8 cellular contexts compared by ENCODE assay signal in the genomic region with DNA sequence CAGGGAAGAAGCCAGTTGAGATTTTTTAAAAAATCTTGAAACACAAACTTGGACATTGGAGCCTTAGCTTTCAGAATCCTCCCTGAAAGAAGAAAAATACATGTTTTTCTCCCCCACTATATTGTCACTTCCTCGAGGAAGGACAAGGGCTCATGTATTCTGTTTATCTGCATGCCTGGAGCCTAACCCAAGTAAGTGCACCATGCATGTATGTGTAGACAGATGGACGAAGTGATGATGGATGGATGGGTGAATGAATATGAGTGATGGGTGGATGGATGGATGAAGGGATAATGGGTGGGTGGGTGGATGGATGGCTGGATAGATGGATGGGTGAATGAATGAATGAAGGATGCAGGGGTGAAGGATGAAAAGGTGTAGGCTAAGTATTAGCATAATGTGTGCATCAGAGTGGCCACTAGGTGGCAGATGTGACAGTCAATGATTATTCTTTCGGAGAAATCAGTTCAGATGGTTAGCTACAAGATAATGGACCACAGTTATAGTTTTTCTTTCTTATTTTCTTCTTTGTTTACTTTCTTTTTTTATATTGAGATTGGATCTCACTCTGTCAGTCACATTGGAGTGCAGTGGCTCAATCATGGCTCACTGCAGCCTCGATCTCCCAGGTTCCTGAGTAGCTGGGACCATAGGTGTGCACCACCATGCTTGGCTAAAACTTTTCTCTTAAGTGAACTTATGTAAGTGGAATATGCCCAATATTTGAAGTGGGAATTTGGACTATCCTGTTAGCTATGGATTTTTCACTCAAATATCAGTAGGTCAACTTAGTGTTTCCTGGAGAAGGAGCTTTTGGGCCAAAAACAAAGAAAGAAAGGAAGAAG. TPM values are rescaled to one million over a fixed set of nuclear protein-coding genes. Genes with fewer than 3 reads are reported as not detected.
DNase-seq lines count a peak whose midpoint lies in the region; ATAC-seq and TF ChIP-seq lines count a peak whose summit lies in the region.

No MANE protein-coding gene starts in this region.

- no peaks in the 10 kb centered on the region for H3K36me3 Mint-ChIP-seq in activated T-cell treated with anti-CD3 and anti-CD28 coated beads, Interleukin-2, amount 50 U/mL, for 24 hours (ENCODE audit: low read depth)
- peaks cover 7% of the 10 kb centered on the region for H3K36me3 Mint-ChIP-seq in memory B cell

- no peaks in the 10 kb centered on the region for H3K4me1 ChIP-seq in upper lobe of right lung

- H3K27me3 Mint-ChIP-seq in activated T-cell treated with anti-CD3 and anti-CD28 coated beads, Interleukin-2, amount 50 U/mL, for 24 hours = peaks cover 63% of the 10 kb centered on the region
- peaks cover 17% of the 10 kb centered on the region for H3K27me3 Mint-ChIP-seq in memory B cell

- DNase-seq in activated T-cell treated with anti-CD3 and anti-CD28 coated beads for 1 hour (ENCODE audit: low read depth) = peak; percentile 27
- no peak for DNase-seq in activated T-cell treated with anti-CD3 and anti-CD28 coated beads, Interleukin-2, amount 50 U/mL, for 24 hours
- DNase-seq in HuH-7.5 (ENCODE audit: low spot score) = peak; percentile 27
- peak; percentile 55 for DNase-seq in SW480 (ENCODE audit: low spot score)
- DNase-seq in choroid plexus epithelial cell (ENCODE audit: low read depth) = peak; percentile 65
- peak; percentile 30 to 36 for DNase-seq in memory B cell (ENCODE audit: low spot score in 2 of 2)
- DNase-seq in upper lobe of right lung = no peak

- H3K4me3 ChIP-seq in choroid plexus epithelial cell (ENCODE audit: low read depth, low read length) (no peak overlapping the region), upper lobe of right lung (no peak overlapping the region)

- H3K27ac ChIP-seq in upper lobe of right lung = no peak overlapping the region

- no peak overlapping the region for H3K4me3 Mint-ChIP-seq in activated T-cell treated with anti-CD3 and anti-CD28 coated beads, Interleukin-2, amount 50 U/mL, for 24 hours
- no peak overlapping the region for H3K4me3 Mint-ChIP-seq in memory B cell

- peak; percentile 82 for ATAC-seq in GM21737 (IDR thresholded peaks at IDR 0.05; ENCODE audit: unreplicated experiment)
- ATAC-seq in memory B cell (ENCODE audit: low read depth) = peak; percentile 86
- ATAC-seq in upper lobe of right lung = peak; percentile 82

- H3K9me3 ChIP-seq in upper lobe of right lung = no peaks in the 10 kb centered on the region

- intact Hi-C loops in upper lobe of right lung (cut with DNase I) = no loop called here

- H3K27ac Mint-ChIP-seq in activated T-cell treated with anti-CD3 and anti-CD28 coated beads, Interleukin-2, amount 50 U/mL, for 24 hours = no peak overlapping the region
- H3K27ac Mint-ChIP-seq in memory B cell = no peak overlapping the region

- peak; percentile 77 for TF ChIP-seq CTCF in choroid plexus epithelial cell (conservative IDR thresholded peaks at IDR 0.05; ENCODE audit: low read depth, low read length)
- peak; percentile 86 for TF ChIP-seq CTCF in upper lobe of right lung (IDR thresholded peaks at IDR 0.05)

- no peaks in the 10 kb centered on the region for H3K4me1 Mint-ChIP-seq in activated T-cell treated with anti-CD3 and anti-CD28 coated beads, Interleukin-2, amount 50 U/mL, for 24 hours (ENCODE audit: low read depth)
- H3K4me1 Mint-ChIP-seq in memory B cell = peaks cover 16% of the 10 kb centered on the region

- peaks cover 6% of the 10 kb centered on the region for H3K9me3 Mint-ChIP-seq in activated T-cell treated with anti-CD3 and anti-CD28 coated beads, Interleukin-2, amount 50 U/mL, for 24 hours
- H3K9me3 Mint-ChIP-seq in memory B cell = peaks cover 9% of the 10 kb centered on the region

- H3K36me3 ChIP-seq in upper lobe of right lung = no peaks in the 10 kb centered on the region

- peaks cover 19% of the 10 kb centered on the region for H3K27me3 ChIP-seq in upper lobe of right lung

RNA-seq across cellular contexts. Expression of a gene that starts 18.5 kb away (rescaled TPM):
- total RNA-seq in upper lobe of right lung = 37.8 TPM

RNA-seq across cellular contexts. Expression of a gene that starts 55.9 kb away (rescaled TPM):
- total RNA-seq in upper lobe of right lung = 42.0 TPM

Comparison
In these comparisons a context has a peak if more than half of its experiments do, and no peak if none do; other contexts are left out.
1. DNase-seq: peak in activated T-cell treated with anti-CD3 and anti-CD28 coated beads for 1 hour (single experiment), HuH-7.5 (single experiment), SW480 (single experiment), choroid plexus epithelial cell (single experiment) and memory B cell (2 of 2); none in activated T-cell treated with anti-CD3 and anti-CD28 coated beads, Interleukin-2, amount 50 U/mL, for 24 hours (single experiment) and upper lobe of right lung (single experiment).
2. Peak in every context shown above with its lines, with median percentiles within 50 percentile points of each other: ATAC-seq.